ENCODE assay signal across 4 cellular contexts in the genomic region with DNA sequence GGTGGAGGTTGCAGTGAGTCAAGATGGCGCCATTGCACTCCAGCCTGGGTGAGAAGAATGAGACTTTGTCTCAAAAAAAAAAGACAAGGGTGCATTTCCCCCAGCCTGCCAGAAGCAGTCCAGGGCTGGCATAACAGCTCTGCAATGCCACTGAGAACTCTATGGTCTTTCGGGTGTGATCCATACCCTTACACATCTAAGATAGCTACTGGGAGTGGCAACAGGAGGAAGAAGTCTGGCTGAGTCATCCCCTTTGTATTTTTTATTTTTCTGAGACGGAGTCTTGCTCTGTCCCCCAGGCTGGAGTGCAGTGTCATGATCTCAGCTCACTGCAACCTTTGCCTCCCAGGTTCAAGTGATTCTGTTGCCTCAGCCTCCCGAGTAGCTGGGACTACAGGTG. TPM values are rescaled to one million over a fixed set of nuclear protein-coding genes. Genes with fewer than 3 reads are reported as not detected.
"Had no signal": no experiment of that assay in that cellular context is flagged by ENCODE, and none has a peak within 500 bp of the region (broad histone marks: within the 10 kb centered on the region; RNA-seq: fewer than 3 reads in every experiment).

No MANE protein-coding gene starts in this region.

RNA-seq across cellular contexts. Expression of gene KBTBD12, which starts 40.9 kb away (rescaled TPM):
- total RNA-seq: dermis blood vessel endothelial cell, fibroblast of lung, mesothelial cell of epicardium, neural crest cell had no signal
- polyA plus RNA-seq: fibroblast of lung had no signal
